8 cellular contexts compared by ENCODE assay signal in genomic region chr12:32671930-32672785, GRCh38. TPM values are rescaled to one million over a fixed set of nuclear protein-coding genes. Genes with fewer than 3 reads are reported as not detected.
DNase-seq lines count a peak whose midpoint lies in the region; ATAC-seq and TF ChIP-seq lines count a peak whose summit lies in the region.

No MANE protein-coding gene starts in this region.

- H3K79me2 ChIP-seq in hepatocyte = no peaks in the 10 kb centered on the region

- intact Hi-C loops in ascending aorta (cut with DNase I) (loop anchor here (2.0 to 5.0 kb wide), 2 partner anchors 215 to 307 kb away; no protein-coding TSS in a partner anchor), spleen (cut with DNase I; ENCODE audit: low total_unique reads) (loop anchor here (10.0 kb wide), 1 partner anchor 1017 kb away; the partner anchor contains the start of gene ETFBKMT)

- no peaks in the 10 kb centered on the region for H3K36me3 ChIP-seq in ascending aorta
- H3K36me3 ChIP-seq in hepatocyte (replicated peaks; ENCODE audit: insufficient read depth, low read depth) = no peaks in the 10 kb centered on the region
- H3K36me3 ChIP-seq in spleen = no peaks in the 10 kb centered on the region

- H3K9me2 ChIP-seq in hepatocyte (replicated peaks; ENCODE audit: insufficient read depth) = no peaks in the 10 kb centered on the region

- TF ChIP-seq POLR2A in spleen (IDR thresholded peaks at IDR 0.05) = no peak

- H3K4me2 ChIP-seq in hepatocyte = no peak overlapping the region

- H2AFZ ChIP-seq in hepatocyte = no peak overlapping the region

- H3K4me1 ChIP-seq in ascending aorta = no peaks in the 10 kb centered on the region
- no peaks in the 10 kb centered on the region for H3K4me1 ChIP-seq in hepatocyte (ENCODE audit: insufficient read depth)
- peaks cover 0 to 28% (median 5%) of the 10 kb centered on the region in 6 donors for H3K4me1 ChIP-seq in spleen

- H3K9me3 ChIP-seq in ascending aorta = no peaks in the 10 kb centered on the region
- no peaks in the 10 kb centered on the region for H3K9me3 ChIP-seq in hepatocyte (ENCODE audit: low read depth)
- peaks cover 0 to 14% (median 9%) of the 10 kb centered on the region in 8 donors for H3K9me3 ChIP-seq in spleen

- DNase-seq in EL (peak; percentile 74), NCI-H446 treated with DMSO at 0.1 percent for 48 hours (lab: John Stamatoyannopoulos, UW) (peak; percentile 81), ascending aorta (ENCODE audit: low spot score in 2 of 2) (no peak), hepatocyte (ENCODE audit: low spot score) (peak; percentile 75), spleen (no peak)

- no peak overlapping the region for H3K4me3 ChIP-seq in ascending aorta
- no peak overlapping the region for H3K4me3 ChIP-seq in hepatocyte
- no peak overlapping the region for H3K4me3 ChIP-seq in spleen

- H3K27me3 ChIP-seq in ascending aorta (no peaks in the 10 kb centered on the region), hepatocyte (no peaks in the 10 kb centered on the region), spleen (replicated peaks in 1 of 7) (no peaks in the 10 kb centered on the region)

- TF ChIP-seq CTCF in ascending aorta (IDR thresholded peaks at IDR 0.05) = peak; percentile 36 to 55 (median 37)
- TF ChIP-seq CTCF in hepatocyte (IDR thresholded peaks at IDR 0.05; ENCODE audit: poor library complexity) = peak; percentile 77
- peak in 9 of 11 experiments; percentile 22 to 53 (median 41) for TF ChIP-seq CTCF in spleen (IDR thresholded peaks at IDR 0.05 in 8 of 11, conservative IDR thresholded peaks at IDR 0.05 in 3 of 11)

- no peaks in the 10 kb centered on the region for H4K20me1 ChIP-seq in hepatocyte (ENCODE audit: insufficient read depth, poor library complexity, severe bottlenecking)

- WGBS in hepatocyte (ENCODE audit: low lambda C conversion rate, missing lambda C conversion rate) = 44% methylated on average over 11 of the region's 11 CpGs
- 52 to 58% (median 56%) methylated on average over 11 of the region's 11 CpGs for WGBS in spleen, 5 donors

- H3K27ac ChIP-seq in ascending aorta = no peak overlapping the region
- H3K27ac ChIP-seq in hepatocyte = no peak overlapping the region
- H3K27ac ChIP-seq in spleen = no peak overlapping the region

- ATAC-seq in HG03175 (IDR thresholded peaks at IDR 0.05; ENCODE audit: unreplicated experiment) = peak; percentile 43
- ATAC-seq in GM19455 (IDR thresholded peaks at IDR 0.05; ENCODE audit: unreplicated experiment) = no peak
- ATAC-seq in GM21825 (IDR thresholded peaks at IDR 0.05; ENCODE audit: unreplicated experiment) = no peak

RNA-seq across cellular contexts. Expression of gene DNM1L, which starts 6.9 kb away (rescaled TPM):
- total RNA-seq in ascending aorta = 50.9 TPM
- 60.1 and 70.8 TPM in 2 replicates for total RNA-seq in hepatocyte
- polyA plus RNA-seq in hepatocyte = 35.5 and 49.1 TPM in 2 replicates
- total RNA-seq in spleen = 10 to 100 TPM; 40.5 to 73.7 (median 56.0) TPM
- 10 to 100 TPM; 19.2 to 26.0 (median 24.8) TPM for polyA plus RNA-seq in spleen

Comparison
In these comparisons a context has a peak if more than half of its experiments do, and no peak if none do; other contexts are left out.
1. DNase-seq: peak in EL (single experiment), NCI-H446 treated with DMSO at 0.1 percent for 48 hours (single experiment) and hepatocyte (single experiment); none in ascending aorta (0 of 2) and spleen (single experiment).
2. Peak in every context shown above with its lines, with median percentiles within 50 percentile points of each other: CTCF ChIP-seq.